Comparison of ENCODE assay signal across 9 cellular contexts in the genomic region with DNA sequence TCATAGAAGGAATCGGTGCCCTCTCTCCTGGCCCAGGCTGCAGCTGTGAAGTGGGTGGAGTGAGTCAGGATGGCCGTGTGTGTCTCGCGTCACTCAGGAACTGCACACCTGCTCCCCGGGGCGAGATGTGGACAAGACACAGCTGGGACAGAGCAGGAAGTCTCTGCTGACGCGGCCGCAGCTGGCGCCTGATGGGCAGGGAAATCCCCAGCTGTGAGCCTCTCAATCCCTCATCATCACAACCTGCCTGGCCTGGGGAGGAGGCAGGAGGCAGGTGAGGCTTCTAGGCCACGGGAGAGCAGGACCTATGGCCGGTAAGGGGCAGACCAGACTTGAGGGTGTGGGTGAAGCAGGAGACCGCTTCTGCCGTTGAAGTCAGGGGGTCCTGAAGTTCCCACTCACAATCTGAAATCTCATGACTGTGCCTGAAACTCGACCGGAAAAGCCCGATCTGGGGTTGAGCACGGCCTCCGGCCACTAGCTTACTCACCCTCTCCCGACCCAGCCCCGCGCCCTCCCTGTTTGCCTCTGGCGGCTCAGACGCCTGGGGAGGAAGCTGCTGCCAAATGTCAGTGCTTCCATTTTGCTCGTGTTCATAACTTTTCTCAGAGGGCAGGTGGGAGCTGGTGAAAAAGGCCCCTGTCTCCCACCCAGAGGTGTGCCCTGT. TPM values are rescaled to one million over a fixed set of nuclear protein-coding genes. Genes with fewer than 3 reads are reported as not detected.
DNase-seq lines count a peak whose midpoint lies in the region; ATAC-seq, FAIRE-seq and TF ChIP-seq lines count a peak whose summit lies in the region.
"Had no signal": no experiment of that assay in that cellular context is flagged by ENCODE, and none has a peak within 500 bp of the region (broad histone marks: within the 10 kb centered on the region; RNA-seq: fewer than 3 reads in every experiment).

No MANE protein-coding gene starts in this region.

- peak overlapping the region; percentile 25 for H3K27ac Mint-ChIP-seq in progenitor cell of endocrine pancreas

- DNase-seq in NCI-H2196 (lab: John Stamatoyannopoulos, UW; ENCODE audit: unreplicated experiment) (peak; percentile 26), NCI-H2196 treated with DMSO at 0.1 percent for 48 hours (lab: John Stamatoyannopoulos, UW; ENCODE audit: unreplicated experiment) (no peak), SJCRH30 (peak; percentile 61 to 66), bronchial epithelial cell (ENCODE audit: low read depth) (peak; percentile 94), progenitor cell of endocrine pancreas (ENCODE audit: low spot score, unreplicated experiment) (no peak), NCI-H2171 treated with DMSO at 0.1 percent for 48 hours (lab: John Stamatoyannopoulos, UW) (no peak), SKM-1 (lab: John Stamatoyannopoulos, UW; ENCODE audit: unreplicated experiment) (no peak)

- no peaks in the 10 kb centered on the region for H3K36me3 Mint-ChIP-seq in progenitor cell of endocrine pancreas (ENCODE audit: insufficient read depth)

- FAIRE-seq in bronchial epithelial cell (lab: Jason Lieb, UNC), result peak; percentile 89

- no peaks in the 10 kb centered on the region for H3K9me3 Mint-ChIP-seq in progenitor cell of endocrine pancreas (ENCODE audit: low read depth)

- H3K4me1 Mint-ChIP-seq in progenitor cell of endocrine pancreas (ENCODE audit: low read depth), result no peaks in the 10 kb centered on the region

- H3K27ac ChIP-seq in SJCRH30, result peak overlapping the region; percentile 57

- peaks cover 19% of the 10 kb centered on the region for H3K4me1 ChIP-seq in SJCRH30

- no peak overlapping the region for H3K4me3 Mint-ChIP-seq in progenitor cell of endocrine pancreas (ENCODE audit: low read depth)
- H3K4me3 Mint-ChIP-seq: brain had no signal

- peaks cover 2% of the 10 kb centered on the region for H3K27me3 Mint-ChIP-seq in progenitor cell of endocrine pancreas

- peak; percentile 71 for ATAC-seq in HG02981 (IDR thresholded peaks at IDR 0.05; ENCODE audit: unreplicated experiment)

- no peak for TF ChIP-seq CTCF in bronchial epithelial cell (IDR thresholded peaks at IDR 0.05; ENCODE audit: insufficient read depth, low read length, severe bottlenecking)
- TF ChIP-seq CTCF in progenitor cell of endocrine pancreas (IDR thresholded peaks at IDR 0.05; ENCODE audit: unreplicated experiment), result no peak

- H3K27me3 ChIP-seq in SJCRH30 (no peaks in the 10 kb centered on the region), bronchial epithelial cell (ENCODE audit: control insufficient read depth, insufficient read depth, low read length) (no peaks in the 10 kb centered on the region)

- peak overlapping the region; percentile 15; the same call in 1 of the 2 replicates for H3K4me3 ChIP-seq in SJCRH30
- no peak overlapping the region for H3K4me3 ChIP-seq in bronchial epithelial cell (ENCODE audit: low read depth, low read length)

- H3K9me3 ChIP-seq in SJCRH30 (replicated peaks), result no peaks in the 10 kb centered on the region

- H3K36me3 ChIP-seq in SJCRH30 (no peaks in the 10 kb centered on the region), bronchial epithelial cell (ENCODE audit: control insufficient read depth, insufficient read depth, low read length) (no peaks in the 10 kb centered on the region)

RNA-seq across cellular contexts. Expression of a gene that starts 1.1 kb away (rescaled TPM):
- 1.6 and 2.0 TPM in 2 replicates for total RNA-seq in SJCRH30 (2014; rRNA removed; shearing (Covaris generic))
- total RNA-seq in bronchial epithelial cell (0.79 and 1.2 TPM in 2 replicates), progenitor cell of endocrine pancreas (1.6 and 2.7 TPM in 2 replicates)

RNA-seq across cellular contexts. Expression of a gene that starts 50.5 kb away (rescaled TPM):
- 3.1 and 4.0 TPM in 2 replicates for total RNA-seq in SJCRH30 (2014; rRNA removed; shearing (Covaris generic))
- 1.6 and 2.0 TPM in 2 replicates for total RNA-seq in bronchial epithelial cell
- total RNA-seq in progenitor cell of endocrine pancreas, result 11.9 and 12.5 TPM in 2 replicates

Comparison
In these comparisons a context has a peak if more than half of its experiments do, and no peak if none do; other contexts are left out.
1. DNase-seq: peak in NCI-H2196 (single experiment), SJCRH30 (2 of 2) and bronchial epithelial cell (single experiment); none in NCI-H2196 treated with DMSO at 0.1 percent for 48 hours (single experiment), progenitor cell of endocrine pancreas (single experiment), NCI-H2171 treated with DMSO at 0.1 percent for 48 hours (single experiment) and SKM-1 (single experiment).